ENCODE assay signal across 19 cellular contexts in genomic region chr3:115194461-115194860, GRCh38.
"Had no signal": no experiment of that assay in that cellular context is flagged by ENCODE, and none has a peak within 500 bp of the region (broad histone marks: within the 10 kb centered on the region; RNA-seq: fewer than 3 reads in every experiment).

No MANE protein-coding gene starts in this region.

- DNase-seq: activated CD4-positive, alpha-beta memory T cell treated with anti-CD3 and anti-CD28 coated beads for 36 hours; activated gamma-delta T cell treated with Interleukin-2 at 50 U/mL for 16 hours; activated naive CD8-positive, alpha-beta T cell treated with anti-CD3 and anti-CD28 coated beads for 36 hours; activated T-cell treated with anti-CD3 and anti-CD28 coated beads, Interleukin-2, amount 50 U/mL, for 48 hours; anterior cingulate cortex; caudate nucleus; cortex of kidney; foreskin keratinocyte; heart left ventricle; islet precursor cell; left lung; stimulated activated CD4-positive, alpha-beta T cell treated with anti-CD3 and anti-CD28 coated beads, Interleukin-4, amount 100 ng/mL, for 1 hour; stimulated activated CD8-positive, alpha-beta memory T cell treated with anti-CD3 and anti-CD28 coated beads, Interleukin-4, amount 100 ng/mL, for 48 hours; T-cell; T1000; testis had no signal

- H3K27ac Mint-ChIP-seq: activated CD4-positive, alpha-beta memory T cell treated with anti-CD3 and anti-CD28 coated beads for 36 hours; activated naive CD8-positive, alpha-beta T cell treated with anti-CD3 and anti-CD28 coated beads for 36 hours; memory B cell; nephron; stimulated activated naive CD8-positive, alpha-beta T cell treated with anti-CD3 and anti-CD28 coated beads, Interleukin-15, Interleukin-2, amounts not matched to agents 100 ng/mL and 50 ng/mL, for 24 hours; T-cell had no signal

- H3K27me3 Mint-ChIP-seq: activated naive CD8-positive, alpha-beta T cell treated with anti-CD3 and anti-CD28 coated beads for 36 hours; memory B cell; stimulated activated naive CD8-positive, alpha-beta T cell treated with anti-CD3 and anti-CD28 coated beads, Interleukin-15, Interleukin-2, amounts not matched to agents 100 ng/mL and 50 ng/mL, for 24 hours had no signal

- H3K4me3 Mint-ChIP-seq: activated CD4-positive, alpha-beta memory T cell treated with anti-CD3 and anti-CD28 coated beads for 36 hours; activated naive CD8-positive, alpha-beta T cell treated with anti-CD3 and anti-CD28 coated beads for 36 hours; memory B cell; nephron; stimulated activated naive CD8-positive, alpha-beta T cell treated with anti-CD3 and anti-CD28 coated beads, Interleukin-15, Interleukin-2, amounts not matched to agents 100 ng/mL and 50 ng/mL, for 24 hours; T-cell had no signal

- H3K4me1 Mint-ChIP-seq: activated naive CD8-positive, alpha-beta T cell treated with anti-CD3 and anti-CD28 coated beads for 36 hours; memory B cell; nephron; T-cell had no signal
